In the genomic region with DNA sequence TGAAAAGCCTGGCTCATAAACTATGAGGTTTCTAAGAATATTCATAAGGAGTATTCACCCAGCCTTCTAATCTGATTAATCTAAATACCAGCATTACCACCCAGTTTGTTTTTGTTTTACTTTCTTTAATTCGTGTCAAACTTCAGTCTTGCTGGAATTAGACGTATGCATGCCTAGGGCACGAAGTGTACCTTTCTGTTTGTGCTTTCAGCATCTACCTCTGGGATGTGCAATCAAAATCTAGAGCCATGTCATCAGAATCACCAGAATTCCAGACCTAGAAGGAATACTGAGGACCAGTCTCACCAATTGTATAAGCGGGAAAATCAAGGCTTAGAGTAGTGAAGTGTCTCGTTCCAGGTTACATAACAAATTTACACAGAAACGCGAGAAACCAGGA, we compare ENCODE assay signal across 26 cellular contexts. TPM values are rescaled to one million over a fixed set of nuclear protein-coding genes. Genes with fewer than 3 reads are reported as not detected.
"Had no signal": no experiment of that assay in that cellular context is flagged by ENCODE, and none has a peak within 500 bp of the region (broad histone marks: within the 10 kb centered on the region; RNA-seq: fewer than 3 reads in every experiment).

No MANE protein-coding gene starts in this region.

- DNase-seq: colonic mucosa; dermis blood vessel endothelial cell; effector memory CD4-positive, alpha-beta T cell; esophagus squamous epithelium; kidney; stimulated activated CD4-positive, alpha-beta T cell treated with anti-CD3 and anti-CD28 coated beads, Interleukin-12 subunit alpha, Interleukin-12 subunit beta, amount 100 ng/mL, for 4 hours; stimulated activated CD4-positive, alpha-beta T cell treated with anti-CD3 and anti-CD28 coated beads, Interleukin-1b, Interleukin-23, amount 100 ng/mL, for 48 hours; stimulated activated CD4-positive, alpha-beta T cell treated with anti-CD3 and anti-CD28 coated beads, Interleukin-4, amount 100 ng/mL, for 1 hour; stimulated activated CD8-positive, alpha-beta memory T cell treated with anti-CD3 and anti-CD28 coated beads, Interleukin-4, amount 100 ng/mL, for 48 hours; stimulated activated naive CD4-positive, alpha-beta T cell; stimulated activated naive CD8-positive, alpha-beta T cell treated with anti-CD3 and anti-CD28 coated beads, Interleukin-15, amount 100 ng/mL, for 72 hours; transverse colon; upper lobe of right lung; uterus had no signal

- H3K27ac ChIP-seq: colonic mucosa, esophagus squamous epithelium, prostate gland, right atrium auricular region, suprapubic skin, transverse colon, upper lobe of right lung, uterus had no signal

- H3K9me3 ChIP-seq: colonic mucosa, esophagus squamous epithelium, prostate gland, suprapubic skin, upper lobe of right lung had no signal

- H3K4me3 Mint-ChIP-seq: memory B cell; natural killer cell treated with Interleukin-12 subunit alpha and Interleukin-12 subunit beta and Interleukin-15 and Interleukin-18, amount 100 ng/mL, for 72 hours; neural crest cell; stimulated activated naive CD8-positive, alpha-beta T cell treated with anti-CD3 and anti-CD28 coated beads, Interleukin-15, amount 100 ng/mL, for 72 hours had no signal

- FAIRE-seq: endothelial cell of umbilical vein, frontal cortex, kidney had no signal

- ATAC-seq: left lobe of liver; natural killer cell treated with Interleukin-12 subunit alpha and Interleukin-12 subunit beta and Interleukin-15 and Interleukin-18, amount 100 ng/mL, for 72 hours; sciatic nerve; stimulated activated naive CD8-positive, alpha-beta T cell treated with anti-CD3 and anti-CD28 coated beads, Interleukin-15, amount 100 ng/mL, for 72 hours; upper lobe of right lung had no signal

- H3K36me3 ChIP-seq: colonic mucosa, right atrium auricular region, uterus had no signal

- H3K4me2 ChIP-seq: smooth muscle cell had no signal

- H3K27ac Mint-ChIP-seq: memory B cell; natural killer cell treated with Interleukin-12 subunit alpha and Interleukin-12 subunit beta and Interleukin-15 and Interleukin-18, amount 100 ng/mL, for 72 hours; stimulated activated naive CD8-positive, alpha-beta T cell treated with anti-CD3 and anti-CD28 coated beads, Interleukin-15, amount 100 ng/mL, for 72 hours had no signal

- H3K27me3 Mint-ChIP-seq: memory B cell; natural killer cell treated with Interleukin-12 subunit alpha and Interleukin-12 subunit beta and Interleukin-15 and Interleukin-18, amount 100 ng/mL, for 72 hours; stimulated activated naive CD8-positive, alpha-beta T cell treated with anti-CD3 and anti-CD28 coated beads, Interleukin-15, amount 100 ng/mL, for 72 hours had no signal

- H3K4me1 Mint-ChIP-seq: memory B cell; stimulated activated naive CD8-positive, alpha-beta T cell treated with anti-CD3 and anti-CD28 coated beads, Interleukin-15, amount 100 ng/mL, for 72 hours had no signal

- H3K27me3 ChIP-seq: colonic mucosa, esophagus squamous epithelium, right atrium auricular region, suprapubic skin, transverse colon, upper lobe of right lung, uterus had no signal

- H3K4me3 ChIP-seq: colonic mucosa, esophagus squamous epithelium, lung, prostate gland, right atrium auricular region, smooth muscle cell, suprapubic skin, transverse colon, upper lobe of right lung, uterus had no signal

- H3K4me1 ChIP-seq: colonic mucosa, prostate gland, uterus had no signal

- H3K36me3 Mint-ChIP-seq: memory B cell; natural killer cell treated with Interleukin-12 subunit alpha and Interleukin-12 subunit beta and Interleukin-15 and Interleukin-18, amount 100 ng/mL, for 72 hours had no signal

- H3K9me3 Mint-ChIP-seq: stimulated activated naive CD8-positive, alpha-beta T cell treated with anti-CD3 and anti-CD28 coated beads, Interleukin-15, amount 100 ng/mL, for 72 hours had no signal

RNA-seq across cellular contexts. Expression of a gene that starts 57.3 kb away (rescaled TPM):
- total RNA-seq: natural killer cell treated with Interleukin-12 subunit alpha and Interleukin-12 subunit beta and Interleukin-15 and Interleukin-18, amount 100 ng/mL, for 72 hours had no signal
